12 cellular contexts compared by ENCODE assay signal in genomic region chr3:45861043-45861846, GRCh38. TPM values are rescaled to one million over a fixed set of nuclear protein-coding genes. Genes with fewer than 3 reads are reported as not detected.
DNase-seq lines count a peak whose midpoint lies in the region; ATAC-seq, FAIRE-seq and TF ChIP-seq lines count a peak whose summit lies in the region.
"Had no signal": no experiment of that assay in that cellular context is flagged by ENCODE, and none has a peak within 500 bp of the region (broad histone marks: within the 10 kb centered on the region; RNA-seq: fewer than 3 reads in every experiment).

No MANE protein-coding gene starts in this region.

- H3K9ac ChIP-seq in smooth muscle cell (ENCODE audit: low read depth), result no peak overlapping the region

- H3K27ac ChIP-seq in right cardiac atrium (ENCODE audit: low read length), result no peak overlapping the region
- H3K27ac ChIP-seq in esophagus muscularis mucosa (replicated peaks in 1 of 4), result no peak overlapping the region
- no peak overlapping the region for H3K27ac ChIP-seq in smooth muscle cell (ENCODE audit: low read depth)
- H3K27ac ChIP-seq: heart right ventricle, ovary, RWPE1 had no signal

- no peaks in the 10 kb centered on the region for H4K20me1 ChIP-seq in smooth muscle cell (ENCODE audit: low read depth)

- H3K79me2 ChIP-seq in smooth muscle cell (ENCODE audit: low read depth), result no peaks in the 10 kb centered on the region

- H3K4me3 ChIP-seq in right cardiac atrium (ENCODE audit: low read length), result no peak overlapping the region
- no peak overlapping the region for H3K4me3 ChIP-seq in esophagus muscularis mucosa
- H3K4me3 ChIP-seq in smooth muscle cell, result no peak overlapping the region
- H3K4me3 ChIP-seq: heart right ventricle, ovary had no signal

- H3K27me3 ChIP-seq in right cardiac atrium (ENCODE audit: control insufficient read depth, insufficient read depth), result no peaks in the 10 kb centered on the region
- no peaks in the 10 kb centered on the region for H3K27me3 ChIP-seq in esophagus muscularis mucosa
- peaks cover 28% of the 10 kb centered on the region for H3K27me3 ChIP-seq in smooth muscle cell (ENCODE audit: low read depth)
- H3K27me3 ChIP-seq: ovary had no signal

- no peaks in the 10 kb centered on the region for H3F3A ChIP-seq in smooth muscle cell (ENCODE audit: low read depth)

- H3K36me3 ChIP-seq in esophagus muscularis mucosa, result no peaks in the 10 kb centered on the region
- H3K36me3 ChIP-seq in smooth muscle cell (ENCODE audit: low read depth), result no peaks in the 10 kb centered on the region
- H3K36me3 ChIP-seq: heart right ventricle, ovary had no signal

- WGBS in right cardiac atrium, result 54% methylated on average over 8 of the region's 8 CpGs
- 71% methylated on average over 8 of the region's 8 CpGs for WGBS in esophagus muscularis mucosa
- 71% methylated on average over 8 of the region's 8 CpGs for WGBS in smooth muscle cell (ENCODE audit: low lambda C conversion rate)

- TF ChIP-seq CTCF in esophagus muscularis mucosa (IDR thresholded peaks at IDR 0.05), result no peak
- TF ChIP-seq CTCF in smooth muscle cell (IDR thresholded peaks at IDR 0.05; ENCODE audit: borderline replicate concordance, insufficient read depth, poor library complexity, severe bottlenecking), result no peak

- no peak for TF ChIP-seq EP300 in esophagus muscularis mucosa (IDR thresholded peaks at IDR 0.05)

- DNase-seq in GM18507 (ENCODE audit: extremely low spot score, insufficient read length, low read depth) (no peak), left colon (no peak), right cardiac atrium (no peak), esophagus muscularis mucosa (ENCODE audit: extremely low spot score) (no peak), smooth muscle cell (lab: John Stamatoyannopoulos, UW; ENCODE audit: unreplicated experiment) (no peak)
- DNase-seq: heart right ventricle, ovary had no signal

- no peaks in the 10 kb centered on the region for H3K4me1 ChIP-seq in right cardiac atrium (ENCODE audit: control insufficient read depth, insufficient read depth, low read length)
- H3K4me1 ChIP-seq in esophagus muscularis mucosa, result no peaks in the 10 kb centered on the region
- no peaks in the 10 kb centered on the region for H3K4me1 ChIP-seq in smooth muscle cell (ENCODE audit: low read depth)
- H3K4me1 ChIP-seq: heart right ventricle had no signal

- H3K9me3 ChIP-seq in right cardiac atrium (ENCODE audit: control insufficient read depth, low read length), result peaks cover 2% of the 10 kb centered on the region
- H3K9me3 ChIP-seq in esophagus muscularis mucosa, result peaks cover 0 to 9% (median 4%) of the 10 kb centered on the region in 4 donors
- H3K9me3 ChIP-seq in smooth muscle cell (replicated peaks; ENCODE audit: low read depth), result no peaks in the 10 kb centered on the region
- H3K9me3 ChIP-seq: ovary had no signal

- H3K4me2 ChIP-seq in smooth muscle cell, result no peak overlapping the region

- TF ChIP-seq POLR2A in esophagus muscularis mucosa (IDR thresholded peaks at IDR 0.05; ENCODE audit: low read depth), result no peak

- ATAC-seq in GM19395 (IDR thresholded peaks at IDR 0.05; ENCODE audit: unreplicated experiment) (peak; percentile 69), HG03354 (IDR thresholded peaks at IDR 0.05; ENCODE audit: poor library complexity, severe bottlenecking, unreplicated experiment) (peak; percentile 52), left colon (peak; percentile 85), right cardiac atrium (no peak), HG03159 (IDR thresholded peaks at IDR 0.05; ENCODE audit: unreplicated experiment) (no peak)
- ATAC-seq: heart right ventricle had no signal

- intact Hi-C loops in left colon (cut with DNase I, micrococcal nuclease), result no loop called here
- intact Hi-C loops in right cardiac atrium (cut with DNase I), result no loop called here
- intact Hi-C loops in esophagus muscularis mucosa (cut with DNase I), result no loop called here

- peak; percentile 85 for FAIRE-seq in GM18507 (lab: Jason Lieb, UNC)

- no peak overlapping the region for H2AFZ ChIP-seq in smooth muscle cell (ENCODE audit: low read depth)

RNA-seq across cellular contexts. Expression of gene LZTFL1, which starts 19.3 kb away (rescaled TPM):
- total RNA-seq in left colon (10 to 100 TPM in 1 of 2 donors, 1 to 10 TPM in 1; 9.8 to 11.2 TPM), right cardiac atrium (10 to 100 TPM; 10.1 to 13.4 (median 11.8) TPM), esophagus muscularis mucosa (10 to 100 TPM; 12.0 to 18.3 (median 17.8) TPM), smooth muscle cell (26.1 and 29.4 TPM in 2 replicates)
- polyA plus RNA-seq in right cardiac atrium (5.0 TPM), smooth muscle cell (5.8 and 8.6 TPM in 2 replicates)

RNA-seq across cellular contexts. Expression of gene CCR9, which starts 25.1 kb away (rescaled TPM):
- total RNA-seq in left colon (under 1 TPM; 0.12 to 0.34 TPM), right cardiac atrium (not detected), esophagus muscularis mucosa (under 1 TPM in 1 of 4 donors, not detected in 3; 0.17 TPM), smooth muscle cell (not detected in 2 replicates)
- polyA plus RNA-seq in right cardiac atrium (not detected), smooth muscle cell (not detected in 2 replicates)
- total RNA-seq: heart right ventricle, lung microvascular endothelial cell had no signal
- polyA plus RNA-seq: heart right ventricle had no signal

Comparison
In these comparisons a context has a peak if more than half of its experiments do, and no peak if none do; other contexts are left out.
1. ATAC-seq: peak in GM19395 (single experiment), HG03354 (single experiment) and left colon (single experiment); none in right cardiac atrium (0 of 2) and HG03159 (single experiment).